Comparison of ENCODE assay signal across 2 cellular contexts in genomic region chr4:184991860-184992259, GRCh38.
A peak's percentile ranks its signal among the peaks of the same experiment; 100 is the strongest.
TF ChIP-seq lines count a peak whose summit lies in the region.

No MANE protein-coding gene starts in this region.

TF ChIP-seq in A549, 52 proteins besides CTCF, POLR2A, EP300 and RAD21 (continued from another document):
- TF ChIP-seq REST (IDR thresholded peaks at IDR 0.05), result no peak
TF ChIP-seq in A549: peak in this region for 2.

TF ChIP-seq in K562, 482 proteins besides CTCF, POLR2A, EP300 and RAD21 (continued from another document):
- TF ChIP-seq CBFA2T2 (conservative IDR thresholded peaks at IDR 0.05) (no peak), TFAM (CRISPR knock-in tag; conservative IDR thresholded peaks at IDR 0.05) (no peak), CBX8 (IDR thresholded peaks at IDR 0.05; ENCODE audit: borderline replicate concordance, extremely low read depth, low read depth, low read length, poor library complexity, severe bottlenecking) (peak; percentile 99), ZNF77 (CRISPR knock-in tag; IDR thresholded peaks at IDR 0.05) (no peak), ZMIZ1 (IDR thresholded peaks at IDR 0.05; ENCODE audit: low read depth in 2 of 2, low read length in 2 of 2) (no peak), CBX3 (IDR thresholded peaks at IDR 0.05; ENCODE audit: borderline replicate concordance in 1 of 2, low read length in 2 of 2) (no peak), ZFP36 (IDR thresholded peaks at IDR 0.05; ENCODE audit: low read depth, low read length, partially characterized antibody) (peak; percentile 60), HNRNPL (IDR thresholded peaks at IDR 0.05; ENCODE audit: low read depth, low read length) (no peak), CBX2 (IDR thresholded peaks at IDR 0.05; ENCODE audit: insufficient read depth, low read length, poor library complexity, severe bottlenecking) (peak; percentile 94), ERF (CRISPR knock-in tag; IDR thresholded peaks at IDR 0.05) (no peak)
